ENCODE assay signal across 1 cellular context in the genomic region with DNA sequence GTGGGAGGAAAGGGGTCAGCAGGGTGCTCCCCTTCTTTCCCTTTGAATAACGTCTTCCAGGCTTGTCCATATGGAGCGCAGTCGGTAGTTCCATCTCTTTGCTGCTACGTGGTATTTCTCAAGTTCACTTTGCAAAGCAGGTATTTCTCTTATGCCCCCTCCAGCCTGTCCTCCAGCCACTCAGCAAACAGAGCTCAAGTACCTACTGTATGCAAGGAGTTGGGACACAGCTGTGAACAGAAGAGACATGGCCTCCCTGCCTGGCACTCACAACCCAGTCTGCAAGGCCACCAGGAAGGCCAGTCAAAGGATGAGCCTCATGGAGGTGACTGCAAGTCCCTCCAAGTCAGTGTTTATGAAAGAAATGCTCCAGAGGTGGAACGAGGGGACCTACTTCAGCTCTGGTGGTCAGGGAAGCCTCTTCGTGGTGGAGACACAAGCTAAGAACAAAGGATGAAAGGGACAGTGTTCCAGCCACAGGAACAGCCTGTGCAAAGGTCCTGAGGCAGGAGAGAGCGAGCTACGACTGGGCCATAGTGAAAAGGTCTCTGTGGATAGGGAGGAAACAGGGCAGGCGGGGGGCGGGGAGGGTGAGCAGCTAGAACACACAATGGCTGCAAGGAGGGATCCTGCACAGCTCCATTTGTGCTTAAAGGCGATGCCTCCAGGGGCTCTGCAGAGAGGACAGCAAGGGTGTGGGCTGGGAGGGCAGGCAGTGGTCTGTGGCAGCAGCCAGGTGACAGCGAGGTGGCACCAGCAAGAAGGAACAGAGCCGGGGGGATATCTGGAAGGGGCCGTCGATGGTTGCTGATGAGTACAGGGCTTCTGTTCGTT.
A peak's percentile ranks its signal among the peaks of the same experiment; 100 is the strongest.
TF ChIP-seq lines count a peak whose summit lies in the region.

No MANE protein-coding gene starts in this region.

TF ChIP-seq in HEK293, 187 proteins besides CTCF, POLR2A, EP300 and RAD21 (continued from another document):
- TF ChIP-seq, protein P1, sequence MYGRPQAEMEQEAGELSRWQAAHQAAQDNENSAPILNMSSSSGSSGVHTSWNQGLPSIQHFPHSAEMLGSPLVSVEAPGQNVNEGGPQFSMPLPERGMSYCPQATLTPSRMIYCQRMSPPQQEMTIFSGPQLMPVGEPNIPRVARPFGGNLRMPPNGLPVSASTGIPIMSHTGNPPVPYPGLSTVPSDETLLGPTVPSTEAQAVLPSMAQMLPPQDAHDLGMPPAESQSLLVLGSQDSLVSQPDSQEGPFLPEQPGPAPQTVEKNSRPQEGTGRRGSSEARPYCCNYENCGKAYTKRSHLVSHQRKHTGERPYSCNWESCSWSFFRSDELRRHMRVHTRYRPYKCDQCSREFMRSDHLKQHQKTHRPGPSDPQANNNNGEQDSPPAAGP (tag by site-specific recombination; IDR thresholded peaks at IDR 0.05), result no peak
- no peak for TF ChIP-seq ZBTB21 (tag by site-specific recombination; IDR thresholded peaks at IDR 0.05)
- TF ChIP-seq ZNF623 (tag by site-specific recombination; IDR thresholded peaks at IDR 0.05), result peak; percentile 99
- TF ChIP-seq ZNF221 (tag by site-specific recombination; IDR thresholded peaks at IDR 0.05; ENCODE audit: borderline replicate concordance), result no peak
- TF ChIP-seq ZBTB26 (tag by site-specific recombination; optimal IDR thresholded peaks at IDR 0.05), result no peak
- no peak for TF ChIP-seq ZNF580 (tag by site-specific recombination; IDR thresholded peaks at IDR 0.05)
- TF ChIP-seq, protein P2, sequence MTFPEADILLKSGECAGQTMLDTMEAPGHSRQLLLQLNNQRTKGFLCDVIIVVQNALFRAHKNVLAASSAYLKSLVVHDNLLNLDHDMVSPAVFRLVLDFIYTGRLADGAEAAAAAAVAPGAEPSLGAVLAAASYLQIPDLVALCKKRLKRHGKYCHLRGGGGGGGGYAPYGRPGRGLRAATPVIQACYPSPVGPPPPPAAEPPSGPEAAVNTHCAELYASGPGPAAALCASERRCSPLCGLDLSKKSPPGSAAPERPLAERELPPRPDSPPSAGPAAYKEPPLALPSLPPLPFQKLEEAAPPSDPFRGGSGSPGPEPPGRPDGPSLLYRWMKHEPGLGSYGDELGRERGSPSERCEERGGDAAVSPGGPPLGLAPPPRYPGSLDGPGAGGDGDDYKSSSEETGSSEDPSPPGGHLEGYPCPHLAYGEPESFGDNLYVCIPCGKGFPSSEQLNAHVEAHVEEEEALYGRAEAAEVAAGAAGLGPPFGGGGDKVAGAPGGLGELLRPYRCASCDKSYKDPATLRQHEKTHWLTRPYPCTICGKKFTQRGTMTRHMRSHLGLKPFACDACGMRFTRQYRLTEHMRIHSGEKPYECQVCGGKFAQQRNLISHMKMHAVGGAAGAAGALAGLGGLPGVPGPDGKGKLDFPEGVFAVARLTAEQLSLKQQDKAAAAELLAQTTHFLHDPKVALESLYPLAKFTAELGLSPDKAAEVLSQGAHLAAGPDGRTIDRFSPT (tag by site-specific recombination; IDR thresholded peaks at IDR 0.05), result no peak
- no peak for TF ChIP-seq ZNF302 (tag by site-specific recombination; IDR thresholded peaks at IDR 0.05; ENCODE audit: low read depth)
